In the genomic region with DNA sequence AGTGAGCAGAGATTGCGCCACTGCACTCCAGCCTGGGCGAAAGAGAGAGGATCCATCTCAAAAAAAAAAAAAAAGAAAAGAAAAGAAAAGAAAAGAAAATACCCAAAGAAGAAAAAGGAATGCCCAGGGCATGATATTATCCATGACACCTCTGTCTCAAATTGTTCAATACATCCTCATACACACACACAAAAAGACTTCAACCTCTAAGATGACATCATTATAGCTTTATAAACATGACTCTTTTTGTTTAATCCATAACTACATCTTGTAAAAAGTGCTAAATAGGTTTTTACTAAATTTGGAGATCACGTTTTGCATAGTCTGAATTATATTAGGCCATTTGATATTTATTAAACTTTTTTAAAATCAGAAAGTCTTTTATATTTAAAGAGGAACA, we compare ENCODE assay signal across 8 cellular contexts. TPM values are rescaled to one million over a fixed set of nuclear protein-coding genes. Genes with fewer than 3 reads are reported as not detected.
"Had no signal": no experiment of that assay in that cellular context is flagged by ENCODE, and none has a peak within 500 bp of the region (broad histone marks: within the 10 kb centered on the region; RNA-seq: fewer than 3 reads in every experiment).

No MANE protein-coding gene starts in this region.

- H3K4me3 ChIP-seq: K562 had no signal

- FAIRE-seq: HTR-8/SVneo, K562 had no signal

- H3K27ac ChIP-seq: HL-60, KMS-11 had no signal

- H3K4me2 ChIP-seq: KMS-11 had no signal

- DNase-seq: IMR-90, KBM-7, KG1 had no signal

- H3K9ac ChIP-seq: KMS-11 had no signal

- ATAC-seq: K562 had no signal

RNA-seq across cellular contexts. Expression of a gene that starts 33.1 kb away (rescaled TPM):
- total RNA-seq: HT-29 had no signal
